ENCODE assay signal across 21 cellular contexts in genomic region chr14:87108726-87109125, GRCh38.
A peak's percentile ranks its signal among the peaks of the same experiment; 100 is the strongest.
DNase-seq lines count a peak whose midpoint lies in the region; ATAC-seq and TF ChIP-seq lines count a peak whose summit lies in the region.
"Had no signal": no experiment of that assay in that cellular context is flagged by ENCODE, and none has a peak within 500 bp of the region (broad histone marks: within the 10 kb centered on the region; RNA-seq: fewer than 3 reads in every experiment).

No MANE protein-coding gene starts in this region.

- no peaks in the 10 kb centered on the region for H3K9me3 ChIP-seq in AG04450 (ENCODE audit: control insufficient read depth, insufficient read depth, low read length)
- peaks cover 0 to 3% of the 10 kb centered on the region in 2 donors for H3K9me3 ChIP-seq in left lung
- H3K9me3 ChIP-seq: colonic mucosa, stomach, vagina had no signal

- no peaks in the 10 kb centered on the region for H3K4me1 ChIP-seq in left lung
- H3K4me1 ChIP-seq: colonic mucosa, stomach, vagina had no signal

- H3K36me3 Mint-ChIP-seq in activated naive CD8-positive, alpha-beta T cell treated with anti-CD3 and anti-CD28 coated beads for 36 hours, result no peaks in the 10 kb centered on the region
- H3K36me3 Mint-ChIP-seq: naive thymus-derived CD4-positive, alpha-beta T cell had no signal

- H3K4me3 Mint-ChIP-seq in activated naive CD8-positive, alpha-beta T cell treated with anti-CD3 and anti-CD28 coated beads for 36 hours, result no peak overlapping the region
- H3K4me3 Mint-ChIP-seq: naive thymus-derived CD4-positive, alpha-beta T cell had no signal

- H3K27ac ChIP-seq in AG04450 (ENCODE audit: low read depth, low read length) (no peak overlapping the region), left lung (no peak overlapping the region)
- H3K27ac ChIP-seq: colonic mucosa, epithelial cell of prostate, PC-9, stomach, vagina, WERI-Rb-1 had no signal

- TF ChIP-seq CTCF in AG04450 (IDR thresholded peaks at IDR 0.05; ENCODE audit: low read depth, low read length), result no peak
- no peak for TF ChIP-seq CTCF in astrocyte of the spinal cord (IDR thresholded peaks at IDR 0.05; ENCODE audit: low read depth, low read length)
- no peak for TF ChIP-seq CTCF in left lung (IDR thresholded peaks at IDR 0.05)

- H3K4me3 ChIP-seq in AG04450 (ENCODE audit: low read depth, low read length) (no peak overlapping the region), astrocyte of the spinal cord (ENCODE audit: low read depth, low read length) (no peak overlapping the region), left lung (no peak overlapping the region)
- H3K4me3 ChIP-seq: colonic mucosa, PC-9, stomach, vagina had no signal

- no peak overlapping the region for H3K27ac Mint-ChIP-seq in activated naive CD8-positive, alpha-beta T cell treated with anti-CD3 and anti-CD28 coated beads for 36 hours
- H3K27ac Mint-ChIP-seq: activated T-helper 2 cell treated with anti-CD3 and anti-CD28 coated beads, Interferon-gamma antibody, Interleukin-2, Interleukin-4, amounts not matched to agents 10 μg/mL and 5 μg/mL and 100 μg/mL, durations not matched to agents 14 hours and 24 hours and 36 hours; naive thymus-derived CD4-positive, alpha-beta T cell had no signal

- H3K36me3 ChIP-seq in left lung, result no peaks in the 10 kb centered on the region
- H3K36me3 ChIP-seq: colonic mucosa, stomach, vagina, WERI-Rb-1 had no signal

- H3K27me3 Mint-ChIP-seq in activated naive CD8-positive, alpha-beta T cell treated with anti-CD3 and anti-CD28 coated beads for 36 hours, result no peaks in the 10 kb centered on the region

- CTCF ChIA-PET in AG04450 (lab: Charles Lee), result interaction anchor here (1.3 kb wide), 1 partner anchor 9 kb away, joined by 3 read pairs; no protein-coding TSS in a partner anchor

- H3K9me3 Mint-ChIP-seq in activated naive CD8-positive, alpha-beta T cell treated with anti-CD3 and anti-CD28 coated beads for 36 hours, result peaks cover 2% of the 10 kb centered on the region

- intact Hi-C loops in left lung (cut with DNase I), result no loop called here

- in situ Hi-C loops in astrocyte of the spinal cord (cut with HindIII; ENCODE audit: low sequenced_read_pairs), result no loop called here

- no peaks in the 10 kb centered on the region for H3K4me1 Mint-ChIP-seq in activated naive CD8-positive, alpha-beta T cell treated with anti-CD3 and anti-CD28 coated beads for 36 hours
- H3K4me1 Mint-ChIP-seq: naive thymus-derived CD4-positive, alpha-beta T cell had no signal

- no peak for ATAC-seq in left lung
- ATAC-seq in GM19463 (IDR thresholded peaks at IDR 0.05; ENCODE audit: unreplicated experiment), result no peak
- ATAC-seq: left ventricle myocardium superior; naive thymus-derived CD4-positive, alpha-beta T cell had no signal

- POLR2A ChIA-PET in AG04450 (lab: Yijun Ruan, JAX), result interaction anchor here (0.7 kb wide), 1 partner anchor 8 kb away, joined by 3 read pairs; no protein-coding TSS in a partner anchor

- H3K27me3 ChIP-seq in AG04450 (ENCODE audit: control insufficient read depth, insufficient read depth, low read length), result no peaks in the 10 kb centered on the region
- H3K27me3 ChIP-seq in left lung, result no peaks in the 10 kb centered on the region
- H3K27me3 ChIP-seq: colonic mucosa, stomach, vagina had no signal

- DNase-seq in AG04450 (ENCODE audit: low read depth, low spot score) (peak; percentile 53), HT1080 (ENCODE audit: low read depth) (peak; percentile 82), astrocyte of the spinal cord (ENCODE audit: low read depth, low spot score) (peak; percentile 83), inferior parietal cortex (ENCODE audit: extremely low spot score) (peak; percentile 58), left lung (no peak), NOMO-1 treated with dmso at 0.1 percent for 144 hours (lab: John Stamatoyannopoulos, UW; ENCODE audit: unreplicated experiment) (no peak)
- no peak for DNase-seq in activated naive CD8-positive, alpha-beta T cell treated with anti-CD3 and anti-CD28 coated beads for 36 hours
- DNase-seq: amniotic stem cell; colonic mucosa; left ventricle myocardium superior; naive thymus-derived CD4-positive, alpha-beta T cell; NCI-H1930; NCI-H524; PC-9; stomach; SW 1271; WERI-Rb-1 had no signal

Comparison
In these comparisons a context has a peak if more than half of its experiments do, and no peak if none do; other contexts are left out.
1. DNase-seq: peak in AG04450 (single experiment), HT1080 (single experiment), astrocyte of the spinal cord (single experiment) and inferior parietal cortex (single experiment); none in left lung (0 of 2), activated naive CD8-positive, alpha-beta T cell treated with anti-CD3 and anti-CD28 coated beads for 36 hours (single experiment) and NOMO-1 treated with dmso at 0.1 percent for 144 hours (single experiment).